Comparison of ENCODE assay signal across 22 cellular contexts in genomic region chrX:87526281-87526680, GRCh38. TPM values are rescaled to one million over a fixed set of nuclear protein-coding genes. Genes with fewer than 3 reads are reported as not detected.
DNase-seq lines count a peak whose midpoint lies in the region; ATAC-seq and TF ChIP-seq lines count a peak whose summit lies in the region.
"Had no signal": no experiment of that assay in that cellular context is flagged by ENCODE, and none has a peak within 500 bp of the region (broad histone marks: within the 10 kb centered on the region; RNA-seq: fewer than 3 reads in every experiment).

No MANE protein-coding gene starts in this region.

- H3K4me1 ChIP-seq in SK-N-SH (ENCODE audit: control insufficient read depth in 1 of 2, insufficient read depth in 2 of 2, low read depth in 1 of 2, low read length in 1 of 2), result no peaks in the 10 kb centered on the region
- peaks cover 10% of the 10 kb centered on the region for H3K4me1 ChIP-seq in SJSA1 (replicated peaks)
- no peaks in the 10 kb centered on the region for H3K4me1 ChIP-seq in mesenchymal stem cell (ENCODE audit: control insufficient read depth, insufficient read depth, low read depth, low read length)
- no peaks in the 10 kb centered on the region for H3K4me1 ChIP-seq in OCI-LY7 (ENCODE audit: insufficient read depth, low read length, poor library complexity, severe bottlenecking)
- H3K4me1 ChIP-seq in gastroesophageal sphincter, result no peaks in the 10 kb centered on the region
- H3K4me1 ChIP-seq: SJCRH30 had no signal

- POLR2A ChIA-PET in SK-N-SH (lab: Yijun Ruan, JAX) (no interaction called here), OCI-LY7 (lab: Charles Lee) (no interaction called here)

- H3K36me3 ChIP-seq in SK-N-SH (replicated peaks in 1 of 2; ENCODE audit: control insufficient read depth in 1 of 2, insufficient read depth in 2 of 2, low read length in 1 of 2) (no peaks in the 10 kb centered on the region), SJSA1 (no peaks in the 10 kb centered on the region), mesenchymal stem cell (ENCODE audit: control insufficient read depth in 1 of 2, insufficient read depth in 2 of 2, low read depth in 1 of 2, low read length in 2 of 2) (peaks cover 0 to 3% of the 10 kb centered on the region in 2 experiments), OCI-LY7 (ENCODE audit: insufficient read depth, low read length) (no peaks in the 10 kb centered on the region), gastroesophageal sphincter (no peaks in the 10 kb centered on the region)
- H3K36me3 ChIP-seq: SJCRH30 had no signal

- no peak for TF ChIP-seq CTCF in SK-N-SH (IDR thresholded peaks at IDR 0.05)
- TF ChIP-seq CTCF in OCI-LY7 (conservative IDR thresholded peaks at IDR 0.05; ENCODE audit: low read length), result no peak
- no peak for TF ChIP-seq CTCF in gastroesophageal sphincter (IDR thresholded peaks at IDR 0.05)

- H2BK15ac ChIP-seq in mesenchymal stem cell (ENCODE audit: low read depth, poor library complexity, severe bottlenecking), result no peak overlapping the region

- no peak overlapping the region for H3K4me3 ChIP-seq in SK-N-SH (ENCODE audit: low read depth in 2 of 2, low read length in 1 of 2)
- H3K4me3 ChIP-seq in SJSA1, result no peak overlapping the region
- no peak overlapping the region for H3K4me3 ChIP-seq in mesenchymal stem cell (ENCODE audit: insufficient read depth in 1 of 2, low read depth in 1 of 2, low read length in 2 of 2)
- no peak overlapping the region for H3K4me3 ChIP-seq in OCI-LY7 (ENCODE audit: low read depth, low read length, poor library complexity, severe bottlenecking)
- H3K4me3 ChIP-seq in gastroesophageal sphincter, result no peak overlapping the region
- H3K4me3 ChIP-seq: SJCRH30 had no signal

- H2AFZ ChIP-seq in SK-N-SH (ENCODE audit: low read depth), result no peak overlapping the region
- H2AFZ ChIP-seq in mesenchymal stem cell (ENCODE audit: low read depth, low read length), result no peak overlapping the region
- H2AFZ ChIP-seq in OCI-LY7 (ENCODE audit: low read length), result no peak overlapping the region

- H3K9me3 ChIP-seq in SK-N-SH, result no peaks in the 10 kb centered on the region
- H3K9me3 ChIP-seq in SJSA1 (replicated peaks), result no peaks in the 10 kb centered on the region
- H3K9me3 ChIP-seq in mesenchymal stem cell (ENCODE audit: control insufficient read depth, low read length), result no peaks in the 10 kb centered on the region
- H3K9me3 ChIP-seq in OCI-LY7 (ENCODE audit: low read length), result no peaks in the 10 kb centered on the region
- H3K9me3 ChIP-seq in gastroesophageal sphincter, result no peaks in the 10 kb centered on the region
- H3K9me3 ChIP-seq: SJCRH30 had no signal

- no peak overlapping the region for H2BK5ac ChIP-seq in mesenchymal stem cell (ENCODE audit: low read depth, low read length, poor library complexity, severe bottlenecking)

- H4K91ac ChIP-seq in mesenchymal stem cell (ENCODE audit: low read length), result no peak overlapping the region

- H3K27me3 ChIP-seq in SK-N-SH (ENCODE audit: insufficient read depth) (no peaks in the 10 kb centered on the region), SJSA1 (replicated peaks) (no peaks in the 10 kb centered on the region), mesenchymal stem cell (ENCODE audit: control insufficient read depth in 1 of 2, insufficient read depth in 1 of 2, low read length in 2 of 2) (no peaks in the 10 kb centered on the region), gastroesophageal sphincter (no peaks in the 10 kb centered on the region)
- H3K27me3 ChIP-seq: SJCRH30 had no signal

- no peak overlapping the region for H2AK5ac ChIP-seq in mesenchymal stem cell (ENCODE audit: low read length, severe bottlenecking)

- CTCF ChIA-PET in SK-N-SH (lab: Yijun Ruan, JAX) (interaction anchor here (0.7 to 1.1 kb wide), 2 partner anchors 9 to 193 kb away, joined by 3 read pairs; no protein-coding TSS in a partner anchor), OCI-LY7 (lab: Charles Lee; ENCODE audit: unreplicated experiment) (no interaction called here)

- no peak for TF ChIP-seq POLR2A in gastroesophageal sphincter (IDR thresholded peaks at IDR 0.05)

- H3K4me2 ChIP-seq in SK-N-SH (peak overlapping the region; percentile 24; the same call in 1 of the 2 replicates), mesenchymal stem cell (ENCODE audit: low read length, poor library complexity, severe bottlenecking) (no peak overlapping the region), OCI-LY7 (ENCODE audit: low read length) (no peak overlapping the region)

- DNase-seq in SK-N-SH (no peak), SJSA1 (ENCODE audit: low read depth in 1 of 2, low spot score in 2 of 2) (no peak), mesenchymal stem cell (no peak), UCSD-AML1 (lab: John Stamatoyannopoulos, UW; ENCODE audit: unreplicated experiment) (no peak), OCI-LY7 (ENCODE audit: low spot score) (no peak)
- DNase-seq: Calu3, DMS79 treated with DMSO at 0.1 percent for 48 hours, GF-D8, GOT3, NCI-H1092 treated with DMSO at 0.1 percent for 48 hours, NCI-H1436, NCI-H187 treated with DMSO at 0.1 percent for 48 hours, NCI-H446, NCI-H526 treated with DMSO at 0.1 percent for 48 hours had no signal

- no peak overlapping the region for H3K4ac ChIP-seq in mesenchymal stem cell (ENCODE audit: low read depth in 1 of 2, low read length in 2 of 2)

- no TSS peak for BruUV-seq in OCI-LY7 (replicated peaks; lab: Mats Ljungman, UMichigan)

- no peak overlapping the region for H2BK12ac ChIP-seq in mesenchymal stem cell (ENCODE audit: low read length in 2 of 2)

- no peak overlapping the region for H3K14ac ChIP-seq in mesenchymal stem cell (ENCODE audit: low read length in 2 of 2)

- no peak for TF ChIP-seq EP300 in SK-N-SH (IDR thresholded peaks at IDR 0.05; ENCODE audit: borderline replicate concordance in 1 of 2, low read depth in 1 of 2, low read length in 1 of 2)
- no peak for TF ChIP-seq EP300 in gastroesophageal sphincter (IDR thresholded peaks at IDR 0.05)

- no peaks in the 10 kb centered on the region for H4K20me1 ChIP-seq in SK-N-SH (ENCODE audit: insufficient read depth)
- H4K20me1 ChIP-seq in OCI-LY7 (ENCODE audit: insufficient read depth, low read length), result no peaks in the 10 kb centered on the region

- no peak for TF ChIP-seq RAD21 in SK-N-SH (IDR thresholded peaks at IDR 0.05; ENCODE audit: low read length)

- WGBS in SK-N-SH (ENCODE audit: low lambda C conversion rate), result 6% methylated on average over 2 of the region's 2 CpGs
- 82% methylated on average over 1 of the region's 2 CpGs for WGBS in mesenchymal stem cell
- WGBS in gastroesophageal sphincter (ENCODE audit: low coverage in 1 of 2), 2 donors, result 73 to 76% methylated on average over 2 of the region's 2 CpGs

- H3K9ac ChIP-seq in SK-N-SH (no peak overlapping the region), mesenchymal stem cell (ENCODE audit: low read length) (no peak overlapping the region)

- H3K79me2 ChIP-seq in SK-N-SH (ENCODE audit: insufficient read depth) (no peaks in the 10 kb centered on the region), OCI-LY7 (ENCODE audit: insufficient read depth, low read depth, low read length) (no peaks in the 10 kb centered on the region)

- intact Hi-C loops in OCI-LY7 (cut with micrococcal nuclease; ENCODE audit: unreplicated experiment), result no loop called here

- no peak overlapping the region for H3K18ac ChIP-seq in mesenchymal stem cell (ENCODE audit: low read depth in 1 of 2, low read length in 2 of 2)

- H2BK120ac ChIP-seq in mesenchymal stem cell (ENCODE audit: low read depth, low read length), result no peak overlapping the region

- no peak overlapping the region for H3K23ac ChIP-seq in mesenchymal stem cell (ENCODE audit: low read length in 2 of 2)

- no peaks in the 10 kb centered on the region for H3K9me2 ChIP-seq in SK-N-SH
- H3K9me2 ChIP-seq in OCI-LY7 (ENCODE audit: insufficient read depth, low read length), result no peaks in the 10 kb centered on the region

- no peaks in the 10 kb centered on the region for H3K79me1 ChIP-seq in mesenchymal stem cell (replicated peaks; ENCODE audit: low read length, poor library complexity, severe bottlenecking)

- H3F3A ChIP-seq in SK-N-SH (replicated peaks; ENCODE audit: insufficient read depth), result no peaks in the 10 kb centered on the region

- ATAC-seq in SK-N-SH treated with all-trans-retinoic acid at 6 μM for 48 hours (no peak), gastroesophageal sphincter (no peak)
- ATAC-seq: Right ventricle myocardium inferior had no signal

- H4K8ac ChIP-seq in mesenchymal stem cell (ENCODE audit: low read length), result no peak overlapping the region

- H3K27ac ChIP-seq in SK-N-SH (ENCODE audit: low read depth in 2 of 2, low read length in 1 of 2) (no peak overlapping the region), SJSA1 (peak overlapping the region; percentile 45), mesenchymal stem cell (ENCODE audit: low read length, poor library complexity, severe bottlenecking) (peak overlapping the region; percentile 45), OCI-LY7 (ENCODE audit: low read depth, low read length, poor library complexity, severe bottlenecking) (no peak overlapping the region), gastroesophageal sphincter (no peak overlapping the region)
- H3K27ac ChIP-seq: 22Rv1, HL-60, SJCRH30 had no signal

TF ChIP-seq in SK-N-SH, 30 proteins besides CTCF, POLR2A, EP300 and RAD21 (continues in another document):
- TF ChIP-seq PBX3 (IDR thresholded peaks at IDR 0.05), result no peak

TF ChIP-seq in SK-N-SH treated with all-trans-retinoic acid at 6 μM for 48 hours, 23 proteins besides CTCF, POLR2A, EP300 and RAD21 (continues in another document):
- TF ChIP-seq, protein P1, sequence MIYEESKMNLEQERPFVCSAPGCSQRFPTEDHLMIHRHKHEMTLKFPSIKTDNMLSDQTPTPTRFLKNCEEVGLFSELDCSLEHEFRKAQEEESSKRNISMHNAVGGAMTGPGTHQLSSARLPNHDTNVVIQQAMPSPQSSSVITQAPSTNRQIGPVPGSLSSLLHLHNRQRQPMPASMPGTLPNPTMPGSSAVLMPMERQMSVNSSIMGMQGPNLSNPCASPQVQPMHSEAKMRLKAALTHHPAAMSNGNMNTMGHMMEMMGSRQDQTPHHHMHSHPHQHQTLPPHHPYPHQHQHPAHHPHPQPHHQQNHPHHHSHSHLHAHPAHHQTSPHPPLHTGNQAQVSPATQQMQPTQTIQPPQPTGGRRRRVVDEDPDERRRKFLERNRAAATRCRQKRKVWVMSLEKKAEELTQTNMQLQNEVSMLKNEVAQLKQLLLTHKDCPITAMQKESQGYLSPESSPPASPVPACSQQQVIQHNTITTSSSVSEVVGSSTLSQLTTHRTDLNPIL (CRISPR knock-in tag; IDR thresholded peaks at IDR 0.05; ENCODE audit: low read depth), result no peak

RNA-seq across cellular contexts. Expression of gene KLHL4, which starts 8.7 kb away (rescaled TPM):
- polyA plus RNA-seq in SK-N-SH (2012; rRNA removed), result 0.18 and 0.24 TPM in 2 replicates
- 0.32 and 0.33 TPM in 2 replicates for polyA plus RNA-seq in SK-N-SH (2012; cell fraction: cytosol; rRNA removed)
- 0.02 and 0.07 TPM in 2 replicates for polyA plus RNA-seq in SK-N-SH (2012; cell fraction: nucleus; rRNA removed)
- total RNA-seq in SJSA1 (2014; rRNA removed; shearing (Covaris generic)), result 0.69 and 3.9 TPM in 2 replicates
- polyA plus RNA-seq in mesenchymal stem cell (2013, experiment 1 of 2), result 1.6 TPM
- polyA plus RNA-seq in mesenchymal stem cell (2013, experiment 2 of 2), result 1.5 TPM
- not detected in 2 replicates for total RNA-seq in OCI-LY7 (2014; rRNA removed; shearing (Covaris generic))
- not detected in 2 replicates for total RNA-seq in OCI-LY7 (2022)
- total RNA-seq in gastroesophageal sphincter, result 1 to 10 TPM; 1.5 to 3.1 (median 2.0) TPM
- total RNA-seq: Calu3 had no signal
- polyA plus RNA-seq: BJ, IgD-negative memory B cell had no signal

Comparison
In these comparisons a context has a peak if more than half of its experiments do, and no peak if none do; other contexts are left out.
1. H3K27ac ChIP-seq: peak in SJSA1 (single experiment) and mesenchymal stem cell (single experiment); none in SK-N-SH (0 of 2), OCI-LY7 (single experiment) and gastroesophageal sphincter (0 of 4).